17 cellular contexts compared by ENCODE assay signal in genomic region chr4:85688055-85688740, GRCh38.
DNase-seq lines count a peak whose midpoint lies in the region; ATAC-seq and TF ChIP-seq lines count a peak whose summit lies in the region.
"Had no signal": no experiment of that assay in that cellular context is flagged by ENCODE, and none has a peak within 500 bp of the region (broad histone marks: within the 10 kb centered on the region; RNA-seq: fewer than 3 reads in every experiment).

No MANE protein-coding gene starts in this region.

- DNase-seq in naive B cell = no peak
- DNase-seq in NCI-H1694 (lab: John Stamatoyannopoulos, UW) = no peak
- no peak for DNase-seq in NCI-H774 (lab: John Stamatoyannopoulos, UW)
- DNase-seq in stimulated activated naive CD4-positive, alpha-beta T cell (lab: John Stamatoyannopoulos, UW) = no peak
- no peak for DNase-seq in activated CD4-positive, alpha-beta T cell treated with anti-CD3 and anti-CD28 coated beads for 48 hours
- DNase-seq: BE2C; CD8-positive, alpha-beta T cell; COR-L47; DMS79 treated with DMSO at 0.1 percent for 48 hours; EL; HCEC 1CT; HFFc6 had no signal

- peak overlapping the region in 3 of 8 donors; percentile 2 to 61 (median 24) for H3K4me3 Mint-ChIP-seq in naive B cell
- H3K4me3 Mint-ChIP-seq: CD8-positive, alpha-beta T cell; HFFc6 had no signal

- no peak overlapping the region for H3K4me3 ChIP-seq in SU-DHL-6 (ENCODE audit: insufficient read depth, low read length, poor library complexity, severe bottlenecking)

- no peaks in the 10 kb centered on the region for H3K27me3 Mint-ChIP-seq in naive B cell

- no peaks in the 10 kb centered on the region for H3K9me3 ChIP-seq in SU-DHL-6 (ENCODE audit: insufficient read depth, low read length)
- H3K9me3 ChIP-seq: BE2C had no signal

- H3F3A ChIP-seq in SU-DHL-6 (ENCODE audit: insufficient read depth) = peaks cover 7% of the 10 kb centered on the region

- no peaks in the 10 kb centered on the region for H3K9me2 ChIP-seq in SU-DHL-6 (replicated peaks; ENCODE audit: insufficient read depth, low read length)

- peaks cover 0 to 18% (median 9%) of the 10 kb centered on the region in 7 donors for H3K9me3 Mint-ChIP-seq in naive B cell
- H3K9me3 Mint-ChIP-seq: HFFc6 had no signal

- peaks cover 25% of the 10 kb centered on the region; the same call in 1 of the 2 replicates for H3K79me2 ChIP-seq in SU-DHL-6 (ENCODE audit: insufficient read depth, low read length)

- H3K27ac ChIP-seq in SU-DHL-6 (ENCODE audit: low read depth, low read length) = peak overlapping the region; percentile 82
- H3K27ac ChIP-seq: C4-2B had no signal

- H3K27me3 ChIP-seq in SU-DHL-6 (ENCODE audit: low read length) = no peaks in the 10 kb centered on the region
- H3K27me3 ChIP-seq: BE2C had no signal

- peak; percentile 58 for ATAC-seq in GM18868 (IDR thresholded peaks at IDR 0.05; ENCODE audit: unreplicated experiment)
- ATAC-seq in HG03025 (IDR thresholded peaks at IDR 0.05; ENCODE audit: low FRiP score, unreplicated experiment) = peak; percentile 52
- no peak for ATAC-seq in naive B cell (ENCODE audit: low read depth in 2 of 2)
- ATAC-seq: CD8-positive, alpha-beta T cell; HepG2 had no signal

- no peak for TF ChIP-seq CTCF in SU-DHL-6 (IDR thresholded peaks at IDR 0.05; ENCODE audit: insufficient read depth, low read length, poor library complexity, severe bottlenecking)

- H3K36me3 Mint-ChIP-seq in naive B cell = peaks cover 23 to 48% of the 10 kb centered on the region in 2 donors
- H3K36me3 Mint-ChIP-seq: CD8-positive, alpha-beta T cell had no signal

- H3K27ac Mint-ChIP-seq in naive B cell = peak overlapping the region in 5 of 6 donors; percentile 1 to 90 (median 75)
- H3K27ac Mint-ChIP-seq: CD8-positive, alpha-beta T cell; HFFc6 had no signal

- H3K9ac ChIP-seq in SU-DHL-6 (ENCODE audit: low read length) = no peak overlapping the region

- no peak overlapping the region for H2AFZ ChIP-seq in SU-DHL-6 (ENCODE audit: low read depth, low read length, severe bottlenecking)

- peaks cover 24 to 74% (median 38%) of the 10 kb centered on the region in 3 donors for H3K4me1 Mint-ChIP-seq in naive B cell

- peak overlapping the region; percentile 40 for H3K4me2 ChIP-seq in SU-DHL-6 (ENCODE audit: low read depth, low read length, poor library complexity, severe bottlenecking)

- H4K20me1 ChIP-seq in SU-DHL-6 (ENCODE audit: low read depth, low read length) = no peaks in the 10 kb centered on the region

- 0 out of 2 replicates have a peak, but pooled peaks cover 7% of the 10 kb centered on the region for H3K36me3 ChIP-seq in SU-DHL-6 (ENCODE audit: low read length)
- H3K36me3 ChIP-seq: BE2C had no signal

Comparison
In these comparisons a context has a peak if more than half of its experiments do, and no peak if none do; other contexts are left out.
1. ATAC-seq: peak in GM18868 (single experiment) and HG03025 (single experiment); none in naive B cell (0 of 2).